ENCODE assay signal across 21 cellular contexts in genomic region chr1:151377150-151377884, GRCh38. TPM values are rescaled to one million over a fixed set of nuclear protein-coding genes. Genes with fewer than 3 reads are reported as not detected.
"Had no signal": no experiment of that assay in that cellular context is flagged by ENCODE, and none has a peak within 500 bp of the region (broad histone marks: within the 10 kb centered on the region; RNA-seq: fewer than 3 reads in every experiment).

No MANE protein-coding gene starts in this region.

- DNase-seq: activated CD4-positive, alpha-beta T cell treated with anti-CD3 and anti-CD28 coated beads for 1 hour; activated CD4-positive, alpha-beta T cell treated with anti-CD3 and anti-CD28 coated beads, Interleukin-2, amount 50 U/mL, for 1 hour; activated CD8-positive, alpha-beta T cell treated with anti-CD3 and anti-CD28 coated beads, Interleukin-2, amount 10 ng/mL, durations not matched to agents 7 days and 5 days; activated gamma-delta T cell; activated naive CD4-positive, alpha-beta T cell treated with anti-CD3 and anti-CD28 coated beads, Interleukin-2, amount 50 U/mL, for 16 hours; activated naive CD8-positive, alpha-beta T cell treated with anti-CD3 and anti-CD28 coated beads, Interleukin-2, amount 50 U/mL, for 24 hours; anterior cingulate cortex; effector CD4-positive, alpha-beta T cell; heart right ventricle; islet precursor cell; left cardiac atrium; lower lobe of right lung; mesendoderm; naive thymus-derived CD4-positive, alpha-beta T cell; occipital lobe; spleen; stimulated activated CD4-positive, alpha-beta T cell treated with anti-CD3 and anti-CD28 coated beads, Interleukin-4, amount 100 ng/mL, for 1 hour; stimulated activated naive CD4-positive, alpha-beta T cell; testis had no signal

- H3K27me3 ChIP-seq: heart right ventricle, spleen, testis, vagina had no signal

- H3K4me3 ChIP-seq: heart right ventricle, lower lobe of right lung, spleen, testis, vagina had no signal

- H3K4me1 ChIP-seq: testis had no signal

- ATAC-seq: activated CD8-positive, alpha-beta T cell treated with anti-CD3 and anti-CD28 coated beads, Interleukin-2, amount 10 ng/mL, durations not matched to agents 7 days and 5 days; activated naive CD8-positive, alpha-beta T cell treated with anti-CD3 and anti-CD28 coated beads, Interleukin-2, amount 50 U/mL, for 24 hours; heart right ventricle; left cardiac atrium; lower lobe of right lung; naive thymus-derived CD4-positive, alpha-beta T cell had no signal

- H3K9me3 ChIP-seq: heart right ventricle, lower lobe of right lung, spleen, testis, vagina had no signal

- H3K27ac ChIP-seq: heart right ventricle, lower lobe of right lung, spleen, testis, vagina had no signal

- H3K36me3 ChIP-seq: heart right ventricle, lower lobe of right lung, spleen, vagina had no signal

RNA-seq across cellular contexts. Expression of gene SELENBP1, which starts 4.8 kb away (rescaled TPM):
- total RNA-seq: activated CD8-positive, alpha-beta T cell treated with anti-CD3 and anti-CD28 coated beads, Interleukin-2, amount 10 ng/mL, durations not matched to agents 7 days and 5 days; activated T-helper 1 cell treated with anti-CD3 and anti-CD28 coated beads, Interleukin-12 subunit alpha, Interleukin-12 subunit beta, Interleukin-2, Interleukin-4 antibody, amounts not matched to agents 30 ng/mL and 10 ng/mL and 1 ng/mL, durations not matched to agents 14 hours and 24 hours and 36 hours; naive thymus-derived CD4-positive, alpha-beta T cell had no signal
